Comparison of ENCODE assay signal across 15 cellular contexts in genomic region chr2:96737831-96738230, GRCh38. TPM values are rescaled to one million over a fixed set of nuclear protein-coding genes. Genes with fewer than 3 reads are reported as not detected.
A peak's percentile ranks its signal among the peaks of the same experiment; 100 is the strongest.
DNase-seq lines count a peak whose midpoint lies in the region; ATAC-seq and TF ChIP-seq lines count a peak whose summit lies in the region.
"Had no signal": no experiment of that assay in that cellular context is flagged by ENCODE, and none has a peak within 500 bp of the region (broad histone marks: within the 10 kb centered on the region; RNA-seq: fewer than 3 reads in every experiment).

No MANE protein-coding gene starts in this region.

- no peak overlapping the region for H3K27ac ChIP-seq in CD8-positive, alpha-beta T cell (ENCODE audit: low read depth, low read length)
- H3K27ac ChIP-seq in Karpas-422 (ENCODE audit: low read length), result no peak overlapping the region

- no peaks in the 10 kb centered on the region for H3K27me3 Mint-ChIP-seq in CD8-positive, alpha-beta T cell (ENCODE audit: low read depth)
- H3K27me3 Mint-ChIP-seq in activated naive CD8-positive, alpha-beta T cell treated with anti-CD3 and anti-CD28 coated beads, Interleukin-2, amount 50 U/mL, for 24 hours, result no peaks in the 10 kb centered on the region
- no peaks in the 10 kb centered on the region for H3K27me3 Mint-ChIP-seq in natural killer cell (ENCODE audit: low read depth in 2 of 2)

- H3K79me2 ChIP-seq in Karpas-422 (ENCODE audit: low read length), result peaks cover 28% of the 10 kb centered on the region

- CTCF ChIA-PET in CD8-positive, alpha-beta T cell (lab: Charles Lee), result interaction anchor here (0.7 kb wide), 1 partner anchor 254 kb away, joined by 3 read pairs; no protein-coding TSS in a partner anchor

- POLR2A ChIA-PET in CD8-positive, alpha-beta T cell (lab: Charles Lee), result no interaction called here

- H3K4me1 Mint-ChIP-seq in CD8-positive, alpha-beta T cell (ENCODE audit: low read depth), result peaks cover 37% of the 10 kb centered on the region
- H3K4me1 Mint-ChIP-seq in activated naive CD8-positive, alpha-beta T cell treated with anti-CD3 and anti-CD28 coated beads, Interleukin-2, amount 50 U/mL, for 24 hours, result peaks cover 28% of the 10 kb centered on the region
- H3K4me1 Mint-ChIP-seq in natural killer cell, result peaks cover 18 to 33% of the 10 kb centered on the region in 2 donors

- peak overlapping the region; percentile 4 for H3K4me3 Mint-ChIP-seq in CD8-positive, alpha-beta T cell
- peak overlapping the region; percentile 5 for H3K4me3 Mint-ChIP-seq in activated naive CD8-positive, alpha-beta T cell treated with anti-CD3 and anti-CD28 coated beads, Interleukin-2, amount 50 U/mL, for 24 hours
- peak overlapping the region; percentile 22 for H3K4me3 Mint-ChIP-seq in natural killer cell

- peak overlapping the region; percentile 38 for H3K4me2 ChIP-seq in Karpas-422 (ENCODE audit: low read depth, low read length, poor library complexity, severe bottlenecking)

- H3K4me1 ChIP-seq in CD8-positive, alpha-beta T cell (ENCODE audit: insufficient read depth, low read length), result peaks cover 13% of the 10 kb centered on the region
- peaks cover 17% of the 10 kb centered on the region for H3K4me1 ChIP-seq in Karpas-422 (ENCODE audit: low read length)

- peak overlapping the region; percentile 47 for H3K27ac Mint-ChIP-seq in CD8-positive, alpha-beta T cell
- H3K27ac Mint-ChIP-seq in activated naive CD8-positive, alpha-beta T cell treated with anti-CD3 and anti-CD28 coated beads, Interleukin-2, amount 50 U/mL, for 24 hours, result peak overlapping the region; percentile 32
- H3K27ac Mint-ChIP-seq in natural killer cell, result no peak overlapping the region

- H3K9me3 ChIP-seq in CD8-positive, alpha-beta T cell (ENCODE audit: low read length), result no peaks in the 10 kb centered on the region
- no peaks in the 10 kb centered on the region for H3K9me3 ChIP-seq in Karpas-422 (ENCODE audit: low read length)
- H3K9me3 ChIP-seq: Caco-2 had no signal

- no peaks in the 10 kb centered on the region for H3K9me2 ChIP-seq in Karpas-422 (replicated peaks; ENCODE audit: insufficient read depth, low read length)

- no peak for DNase-seq in CD8-positive, alpha-beta T cell
- DNase-seq in Karpas-422, result no peak
- no peak for DNase-seq in activated naive CD8-positive, alpha-beta T cell treated with anti-CD3 and anti-CD28 coated beads, Interleukin-2, amount 50 U/mL, for 24 hours
- no peak for DNase-seq in natural killer cell
- DNase-seq in NCI-H1436 (lab: John Stamatoyannopoulos, UW), result no peak
- no peak for DNase-seq in NCI-H345 treated with DMSO at 0.1 percent for 48 hours (lab: John Stamatoyannopoulos, UW; ENCODE audit: unreplicated experiment)
- DNase-seq in DMS53 (lab: John Stamatoyannopoulos, UW), result no peak
- DNase-seq: activated T-cell treated with anti-CD3 and anti-CD28 coated beads for 4 hours, aorta, Caco-2, cortex of kidney, NCI-H1436 treated with DMSO at 0.1 percent for 48 hours, NCI-H524, small intestine had no signal

- no peak overlapping the region for H3K4me3 ChIP-seq in CD8-positive, alpha-beta T cell (ENCODE audit: low read depth, low read length)
- H3K4me3 ChIP-seq in Karpas-422 (ENCODE audit: low read length), result no peak overlapping the region
- H3K4me3 ChIP-seq: lung had no signal

- intact Hi-C loops in CD8-positive, alpha-beta T cell (cut with DNase I, micrococcal nuclease), result loop anchor here in 1 of 2 experiments (2.0 to 10.0 kb wide), 2 partner anchors 223 to 473 kb away; partner anchors contain the start of genes CIAO1 and TMEM127
- intact Hi-C loops in natural killer cell (cut with micrococcal nuclease), result no loop called here

- no peak for TF ChIP-seq CTCF in CD8-positive, alpha-beta T cell (IDR thresholded peaks at IDR 0.05)
- TF ChIP-seq CTCF in natural killer cell (IDR thresholded peaks at IDR 0.05), result no peak

- H3K36me3 ChIP-seq in CD8-positive, alpha-beta T cell (ENCODE audit: insufficient read depth, low read length), result peaks cover 18% of the 10 kb centered on the region
- H3K36me3 ChIP-seq in Karpas-422 (ENCODE audit: insufficient read depth, low read length), result peaks cover 20% of the 10 kb centered on the region; the same call in 1 of the 2 replicates

- ATAC-seq in CD8-positive, alpha-beta T cell, result no peak
- ATAC-seq in activated naive CD8-positive, alpha-beta T cell treated with anti-CD3 and anti-CD28 coated beads, Interleukin-2, amount 50 U/mL, for 24 hours, result no peak
- ATAC-seq in natural killer cell, result no peak

- H3K9me3 Mint-ChIP-seq in CD8-positive, alpha-beta T cell, result no peaks in the 10 kb centered on the region
- no peaks in the 10 kb centered on the region for H3K9me3 Mint-ChIP-seq in activated naive CD8-positive, alpha-beta T cell treated with anti-CD3 and anti-CD28 coated beads, Interleukin-2, amount 50 U/mL, for 24 hours
- no peaks in the 10 kb centered on the region for H3K9me3 Mint-ChIP-seq in natural killer cell

- no peak overlapping the region for H2AFZ ChIP-seq in Karpas-422 (ENCODE audit: low read length)

- no peaks in the 10 kb centered on the region for H4K20me1 ChIP-seq in Karpas-422 (ENCODE audit: insufficient read depth, low read depth, low read length)

- H3K9ac ChIP-seq in Karpas-422 (ENCODE audit: low read length), result no peak overlapping the region

- no peaks in the 10 kb centered on the region for H3K27me3 ChIP-seq in CD8-positive, alpha-beta T cell (ENCODE audit: insufficient read depth, low read length)
- no peaks in the 10 kb centered on the region for H3K27me3 ChIP-seq in Karpas-422 (ENCODE audit: low read length)

- peaks cover 44% of the 10 kb centered on the region for H3K36me3 Mint-ChIP-seq in CD8-positive, alpha-beta T cell
- H3K36me3 Mint-ChIP-seq in activated naive CD8-positive, alpha-beta T cell treated with anti-CD3 and anti-CD28 coated beads, Interleukin-2, amount 50 U/mL, for 24 hours (ENCODE audit: low read depth), result peaks cover 16% of the 10 kb centered on the region
- peaks cover 7% of the 10 kb centered on the region for H3K36me3 Mint-ChIP-seq in natural killer cell

RNA-seq across cellular contexts. Expression of gene LMAN2L, which starts 2.0 kb away (rescaled TPM):
- 1 to 10 TPM; 1.1 to 1.7 TPM for total RNA-seq in CD8-positive, alpha-beta T cell
- total RNA-seq in Karpas-422 (2014; rRNA removed; shearing (Covaris generic); ENCODE audit: low replicate concordance), result 6.3 and 23.5 TPM in 2 replicates
- 1 to 10 TPM; 4.0 to 7.9 (median 5.9) TPM for total RNA-seq in natural killer cell

RNA-seq across cellular contexts. Expression of gene CNNM4, which starts 22.9 kb away (rescaled TPM):
- 1 to 10 TPM; 6.7 to 8.3 TPM for total RNA-seq in CD8-positive, alpha-beta T cell
- 5.6 and 6.4 TPM in 2 replicates for total RNA-seq in Karpas-422 (2014; rRNA removed; shearing (Covaris generic); ENCODE audit: low replicate concordance)
- total RNA-seq in natural killer cell, result 10 to 100 TPM in 2 of 3 donors, 1 to 10 TPM in 1; 9.9 to 12.1 (median 10.7) TPM

Comparison
In these comparisons a context has a peak if more than half of its experiments do, and no peak if none do; other contexts are left out.
1. H3K27ac Mint-ChIP-seq: peak in CD8-positive, alpha-beta T cell (single experiment) and activated naive CD8-positive, alpha-beta T cell treated with anti-CD3 and anti-CD28 coated beads, Interleukin-2, amount 50 U/mL, for 24 hours (single experiment); none in natural killer cell (0 of 2).
2. Peak in every context shown above with its lines, with median percentiles within 50 percentile points of each other: H3K4me3 Mint-ChIP-seq.